15 cellular contexts compared by ENCODE assay signal in genomic region chr17:36498155-36498554, GRCh38.
"Had no signal": no experiment of that assay in that cellular context is flagged by ENCODE, and none has a peak within 500 bp of the region (broad histone marks: within the 10 kb centered on the region; RNA-seq: fewer than 3 reads in every experiment).

No MANE protein-coding gene starts in this region.

- H3K9me3 Mint-ChIP-seq: activated naive CD8-positive, alpha-beta T cell treated with anti-CD3 and anti-CD28 coated beads, Interleukin-2, amount 50 U/mL, for 24 hours; activated T-cell treated with anti-CD3 and anti-CD28 coated beads, Interleukin-2, amount 50 U/mL, for 72 hours; nephron; type B pancreatic cell; WTC11 had no signal

- DNase-seq: activated CD8-positive, alpha-beta memory T cell treated with anti-CD3 and anti-CD28 coated beads, Interleukin-2, amount 10 ng/mL, durations not matched to agents 7 days and 5 days; activated naive CD4-positive, alpha-beta T cell; activated naive CD8-positive, alpha-beta T cell treated with anti-CD3 and anti-CD28 coated beads, Interleukin-2, amount 50 U/mL, for 24 hours; activated T-cell treated with anti-CD3 and anti-CD28 coated beads, Interleukin-2, amount 50 U/mL, for 72 hours; effector CD4-positive, alpha-beta T cell; left lung; mesenchymal stem cell; psoas muscle; stimulated activated CD4-positive, alpha-beta T cell treated with anti-CD3 and anti-CD28 coated beads, Interleukin-2, amount 100 ng/mL, for 48 hours; stimulated activated naive CD4-positive, alpha-beta T cell treated with Interleukin-2 at 50 U/mL for 16 hours had no signal

- H3K27me3 Mint-ChIP-seq: activated CD8-positive, alpha-beta memory T cell treated with anti-CD3 and anti-CD28 coated beads, Interleukin-2, amount 10 ng/mL, durations not matched to agents 7 days and 5 days; activated naive CD8-positive, alpha-beta T cell treated with anti-CD3 and anti-CD28 coated beads, Interleukin-2, amount 50 U/mL, for 24 hours; type B pancreatic cell had no signal

- H3K27me3 ChIP-seq: ascending aorta, left lung had no signal

- ATAC-seq: activated CD8-positive, alpha-beta memory T cell treated with anti-CD3 and anti-CD28 coated beads, Interleukin-2, amount 10 ng/mL, durations not matched to agents 7 days and 5 days; activated naive CD8-positive, alpha-beta T cell treated with anti-CD3 and anti-CD28 coated beads, Interleukin-2, amount 50 U/mL, for 24 hours; activated T-cell treated with anti-CD3 and anti-CD28 coated beads, Interleukin-2, amount 50 U/mL, for 72 hours; left lung; WTC11 had no signal

- H3K9me3 ChIP-seq: ascending aorta, left lung, psoas muscle had no signal

- H3K27ac ChIP-seq: ascending aorta, left lung, psoas muscle, SK-N-MC had no signal

- H3K4me3 ChIP-seq: ascending aorta, left lung, psoas muscle, SK-N-MC had no signal

- H3K4me3 Mint-ChIP-seq: activated CD8-positive, alpha-beta memory T cell treated with anti-CD3 and anti-CD28 coated beads, Interleukin-2, amount 10 ng/mL, durations not matched to agents 7 days and 5 days; activated naive CD8-positive, alpha-beta T cell treated with anti-CD3 and anti-CD28 coated beads, Interleukin-2, amount 50 U/mL, for 24 hours; activated T-cell treated with anti-CD3 and anti-CD28 coated beads, Interleukin-2, amount 50 U/mL, for 72 hours; nephron; type B pancreatic cell; WTC11 had no signal

- H3K4me1 Mint-ChIP-seq: activated CD8-positive, alpha-beta memory T cell treated with anti-CD3 and anti-CD28 coated beads, Interleukin-2, amount 10 ng/mL, durations not matched to agents 7 days and 5 days; WTC11 had no signal

- H3K4me1 ChIP-seq: ascending aorta, left lung, psoas muscle had no signal

- H3K27ac Mint-ChIP-seq: activated CD8-positive, alpha-beta memory T cell treated with anti-CD3 and anti-CD28 coated beads, Interleukin-2, amount 10 ng/mL, durations not matched to agents 7 days and 5 days; nephron; type B pancreatic cell; WTC11 had no signal
